ENCODE assay signal across 1 cellular context in the genomic region with DNA sequence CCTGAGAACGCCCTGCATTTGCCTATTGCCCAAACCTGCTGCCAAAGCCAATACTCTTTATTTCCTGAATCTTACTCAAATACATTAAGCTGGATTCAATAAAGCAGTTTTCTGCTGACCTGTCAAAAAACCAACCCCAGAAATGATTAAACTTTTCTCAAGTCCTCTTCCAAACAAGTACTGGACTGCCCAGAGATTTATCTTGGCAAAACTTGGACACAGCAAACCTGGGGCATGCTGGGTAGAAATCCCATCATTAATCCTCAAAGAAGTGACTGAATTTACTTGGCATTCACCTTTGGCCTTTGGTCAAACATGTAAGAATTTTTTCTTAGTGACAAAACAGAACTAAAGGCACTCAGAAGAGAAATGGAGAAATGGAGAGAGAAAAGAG.
TF ChIP-seq lines count a peak whose summit lies in the region.

No MANE protein-coding gene starts in this region.

TF ChIP-seq in IMR-90, 13 proteins besides CTCF, POLR2A, EP300 and RAD21 (continued from another document):
- no peak for TF ChIP-seq MXI1 (IDR thresholded peaks at IDR 0.05; ENCODE audit: borderline replicate concordance, low read depth, low read length)
- TF ChIP-seq SMC3 (IDR thresholded peaks at IDR 0.05; ENCODE audit: low read depth, low read length): no peak
